In genomic region chr11:91136631-91137030, GRCh38 we compare ENCODE assay signal across 22 cellular contexts.
DNase-seq lines count a peak whose midpoint lies in the region; FAIRE-seq and TF ChIP-seq lines count a peak whose summit lies in the region.
"Had no signal": no experiment of that assay in that cellular context is flagged by ENCODE, and none has a peak within 500 bp of the region (broad histone marks: within the 10 kb centered on the region; RNA-seq: fewer than 3 reads in every experiment).

No MANE protein-coding gene starts in this region.

- POLR2A ChIA-PET in A673 (lab: Charles Lee; ENCODE audit: low non-redundant PET): no interaction called here

- FAIRE-seq in HTR-8/SVneo (lab: Jason Lieb, UNC) (no peak), small intestine (lab: Jason Lieb, UNC) (no peak)

- no peak overlapping the region for H3K4me3 Mint-ChIP-seq in osteocyte (ENCODE audit: unreplicated experiment)
- H3K4me3 Mint-ChIP-seq: CD4-positive, alpha-beta T cell; HFFc6; IgD-negative memory B cell; T-helper 17 cell had no signal

- no peak for TF ChIP-seq CTCF in A673 (conservative IDR thresholded peaks at IDR 0.05; ENCODE audit: low read depth, low read length)
- TF ChIP-seq CTCF in osteocyte (IDR thresholded peaks at IDR 0.05): no peak

- no TSS peak for BruUV-seq in A673 (replicated peaks; lab: Mats Ljungman, UMichigan)

- H3K4me3 ChIP-seq in A673 (ENCODE audit: low read depth, low read length, poor library complexity, severe bottlenecking): no peak overlapping the region
- no peak overlapping the region for H3K4me3 ChIP-seq in small intestine (ENCODE audit: low read depth in 1 of 2, low read length in 2 of 2)
- H3K4me3 ChIP-seq: BLaER1 had no signal

- H3K9me3 ChIP-seq in A673 (ENCODE audit: low read depth, low read length, poor library complexity, severe bottlenecking) (no peaks in the 10 kb centered on the region), small intestine (ENCODE audit: control insufficient read depth, low read depth) (no peaks in the 10 kb centered on the region)
- H3K9me3 ChIP-seq: BLaER1, Caco-2 had no signal

- DNase-seq in A673 (ENCODE audit: low spot score): peak; percentile 58
- DNase-seq in DMS53 treated with DMSO at 0.1 percent for 48 hours (lab: John Stamatoyannopoulos, UW; ENCODE audit: unreplicated experiment): peak; percentile 72
- DNase-seq in HTR-8/SVneo (ENCODE audit: insufficient read length, low spot score): peak; percentile 1
- DNase-seq in RKO (ENCODE audit: low spot score): peak; percentile 12
- no peak for DNase-seq in small intestine
- no peak for DNase-seq in osteocyte (ENCODE audit: extremely low spot score, unreplicated experiment)
- no peak for DNase-seq in kidney glomerular epithelial cell (lab: John Stamatoyannopoulos, UW)
- DNase-seq: ACHN; Caco-2; CD4-positive, alpha-beta T cell; DMS 273 treated with DMSO at 0.1 percent for 48 hours; H7; HFFc6; NCI-H1092; NCI-H1436; NCI-H187 treated with DMSO at 0.1 percent for 48 hours; NCI-H524; RPMI8226; SW 1271; T-helper 17 cell had no signal

- 84 to 88% (median 85%) methylated on average over 2 of the region's 2 CpGs for WGBS in small intestine, 3 donors

- H3K27me3 Mint-ChIP-seq in osteocyte (ENCODE audit: unreplicated experiment): no peaks in the 10 kb centered on the region
- H3K27me3 Mint-ChIP-seq: CD4-positive, alpha-beta T cell; IgD-negative memory B cell; T-helper 17 cell had no signal

- H3K36me3 ChIP-seq in A673 (ENCODE audit: insufficient read depth, low read length, poor library complexity, severe bottlenecking): no peaks in the 10 kb centered on the region
- no peaks in the 10 kb centered on the region for H3K36me3 ChIP-seq in small intestine (ENCODE audit: control insufficient read depth in 2 of 2, insufficient read depth in 2 of 2, low read length in 2 of 2)
- H3K36me3 ChIP-seq: BLaER1 had no signal

- H3K27me3 ChIP-seq in A673 (replicated peaks; ENCODE audit: insufficient read depth, low read depth, low read length, poor library complexity) (no peaks in the 10 kb centered on the region), small intestine (ENCODE audit: control insufficient read depth in 2 of 2, insufficient read depth in 2 of 2, low read length in 2 of 2) (no peaks in the 10 kb centered on the region)
- H3K27me3 ChIP-seq: BLaER1 had no signal

- no peak overlapping the region for H3K27ac ChIP-seq in A673 (ENCODE audit: low read depth, low read length, poor library complexity, severe bottlenecking)
- no peak overlapping the region for H3K27ac ChIP-seq in small intestine (ENCODE audit: low read depth in 1 of 2, low read length in 1 of 2)
- H3K27ac ChIP-seq: BLaER1 had no signal

- H3K9me3 Mint-ChIP-seq in osteocyte (ENCODE audit: unreplicated experiment): no peaks in the 10 kb centered on the region

- no peaks in the 10 kb centered on the region for H3K4me1 ChIP-seq in A673 (ENCODE audit: insufficient read depth, low read length, poor library complexity, severe bottlenecking)
- H3K4me1 ChIP-seq in small intestine (ENCODE audit: control insufficient read depth in 2 of 2, insufficient read depth in 1 of 2, low read depth in 1 of 2, low read length in 1 of 2): no peaks in the 10 kb centered on the region
- H3K4me1 ChIP-seq: BLaER1 had no signal

- no peaks in the 10 kb centered on the region for H3K36me3 Mint-ChIP-seq in osteocyte (ENCODE audit: unreplicated experiment)
- H3K36me3 Mint-ChIP-seq: IgD-negative memory B cell had no signal

- CTCF ChIA-PET in A673 (lab: Charles Lee): no interaction called here

- H3K27ac Mint-ChIP-seq in osteocyte (ENCODE audit: unreplicated experiment): no peak overlapping the region
- H3K27ac Mint-ChIP-seq: CD4-positive, alpha-beta T cell; HFFc6; T-helper 17 cell had no signal

- intact Hi-C loops in A673 (cut with micrococcal nuclease; ENCODE audit: unreplicated experiment): no loop called here

- H3K4me1 Mint-ChIP-seq in osteocyte (ENCODE audit: unreplicated experiment): no peaks in the 10 kb centered on the region
- H3K4me1 Mint-ChIP-seq: IgD-negative memory B cell, T-helper 17 cell had no signal

Comparison
In these comparisons a context has a peak if more than half of its experiments do, and no peak if none do; other contexts are left out.
1. DNase-seq: peak in A673 (single experiment), DMS53 treated with DMSO at 0.1 percent for 48 hours (single experiment), HTR-8/SVneo (single experiment) and RKO (single experiment); none in small intestine (single experiment), osteocyte (single experiment) and kidney glomerular epithelial cell (single experiment).